Comparison of ENCODE assay signal across 8 cellular contexts in the genomic region with DNA sequence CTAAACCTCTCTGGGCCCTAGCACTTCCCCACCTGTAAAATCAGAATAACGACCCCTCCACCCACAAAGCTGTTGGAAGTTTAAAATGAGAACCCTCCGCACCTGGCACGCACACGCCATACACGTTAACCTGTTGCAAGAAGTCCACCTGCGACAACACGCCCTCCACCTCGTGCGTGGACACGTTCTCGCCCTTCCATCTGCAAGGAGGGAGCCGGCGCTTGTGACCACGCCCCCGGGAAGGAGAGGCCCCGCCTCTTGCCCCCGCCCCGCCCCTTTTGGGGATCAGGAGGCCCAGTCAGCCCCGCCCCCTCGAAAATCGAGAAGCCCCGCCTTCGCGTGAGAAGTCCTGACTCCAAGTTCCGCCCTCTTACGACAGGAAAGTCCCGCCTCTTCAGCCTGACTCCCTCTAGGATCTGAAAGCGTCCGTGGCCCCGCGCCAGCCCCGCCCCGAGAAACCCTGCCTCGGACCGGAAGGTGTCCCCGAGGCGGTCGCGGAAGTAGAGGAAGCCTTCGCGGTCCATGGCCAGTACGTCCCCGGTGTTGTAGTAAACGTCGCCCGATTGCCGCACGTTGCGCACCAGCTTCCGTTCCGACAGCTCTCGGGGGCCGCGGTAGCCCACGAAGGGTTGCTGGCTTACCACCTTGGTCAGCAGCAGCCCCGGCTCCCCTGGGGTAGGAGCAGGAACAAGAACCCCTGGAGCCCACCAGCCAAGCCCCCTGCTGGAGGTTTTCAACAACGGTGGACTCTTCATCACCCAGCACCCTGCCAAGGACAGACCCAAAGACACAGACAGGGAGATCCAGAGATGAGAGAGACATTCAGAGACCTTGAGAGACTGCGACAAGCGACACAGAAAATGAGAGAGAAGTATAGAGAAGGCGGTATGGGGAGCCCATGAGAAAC. TPM values are rescaled to one million over a fixed set of nuclear protein-coding genes. Genes with fewer than 3 reads are reported as not detected.
DNase-seq lines count a peak whose midpoint lies in the region; ATAC-seq and TF ChIP-seq lines count a peak whose summit lies in the region.

No MANE protein-coding gene starts in this region.

- H3K36me3 ChIP-seq in muscle layer of colon (ENCODE audit: insufficient read depth, low read length) = no peaks in the 10 kb centered on the region

- peak overlapping the region; percentile 68 for H3K27ac ChIP-seq in muscle layer of colon (ENCODE audit: low read depth, low read length)

- no peak for TF ChIP-seq EP300 in Ishikawa (IDR thresholded peaks at IDR 0.05; ENCODE audit: borderline replicate concordance)

- peak; percentile 95 for DNase-seq in DMS53 treated with DMSO at 0.1 percent for 48 hours (lab: John Stamatoyannopoulos, UW; ENCODE audit: unreplicated experiment)
- DNase-seq in OCI-M2 (lab: John Stamatoyannopoulos, UW; ENCODE audit: unreplicated experiment) = peak; percentile 93
- peak; percentile 96 for DNase-seq in activated T-cell treated with anti-CD3 and anti-CD28 coated beads, Interleukin-2, amount 50 U/mL, for 4 hours
- peak; percentile 78 to 90 for DNase-seq in stimulated activated CD8-positive, alpha-beta memory T cell treated with anti-CD3 and anti-CD28 coated beads, Interleukin-7, amount 100 ng/mL, for 1 hour (ENCODE audit: low read depth in 2 of 2)

- H3K4me3 Mint-ChIP-seq in activated T-cell treated with anti-CD3 and anti-CD28 coated beads, Interleukin-2, amount 50 U/mL, for 4 hours = peak overlapping the region; percentile 93

- no peaks in the 10 kb centered on the region for H3K27me3 Mint-ChIP-seq in activated T-cell treated with anti-CD3 and anti-CD28 coated beads, Interleukin-2, amount 50 U/mL, for 4 hours (ENCODE audit: low read depth)

- peak overlapping the region; percentile 75 to 90 for H3K4me3 ChIP-seq in muscle layer of colon (ENCODE audit: low read depth in 1 of 2, low read length in 2 of 2)

- no peak for TF ChIP-seq RAD21 in Ishikawa (IDR thresholded peaks at IDR 0.05; ENCODE audit: low read depth)

- H3K36me3 Mint-ChIP-seq in activated T-cell treated with anti-CD3 and anti-CD28 coated beads, Interleukin-2, amount 50 U/mL, for 4 hours (ENCODE audit: insufficient read depth) = peaks cover 1% of the 10 kb centered on the region

- H3K9me3 ChIP-seq in muscle layer of colon (ENCODE audit: low read length) = no peaks in the 10 kb centered on the region

- no peaks in the 10 kb centered on the region for H3K27me3 ChIP-seq in muscle layer of colon (ENCODE audit: control insufficient read depth in 1 of 2, insufficient read depth in 2 of 2, low read length in 2 of 2)

- H3K9ac ChIP-seq in muscle layer of colon (ENCODE audit: low read length) = peak overlapping the region; percentile 67

- H3K4me1 ChIP-seq in muscle layer of colon (ENCODE audit: insufficient read depth, low read length) = peaks cover 22% of the 10 kb centered on the region

- H3K9me3 Mint-ChIP-seq in activated T-cell treated with anti-CD3 and anti-CD28 coated beads, Interleukin-2, amount 50 U/mL, for 4 hours = peaks cover 16% of the 10 kb centered on the region

- peaks cover 19% of the 10 kb centered on the region for H3K4me1 Mint-ChIP-seq in activated T-cell treated with anti-CD3 and anti-CD28 coated beads, Interleukin-2, amount 50 U/mL, for 4 hours (ENCODE audit: low read depth)

- peak; percentile 81 for ATAC-seq in GM21576 (IDR thresholded peaks at IDR 0.05; ENCODE audit: unreplicated experiment)
- peak; percentile 98 for ATAC-seq in activated T-cell treated with anti-CD3 and anti-CD28 coated beads, Interleukin-2, amount 50 U/mL, for 4 hours
- peak; percentile 95 for ATAC-seq in esophagus mucosa

TF ChIP-seq in Ishikawa, 13 proteins besides CTCF, POLR2A, EP300 and RAD21:
- TF ChIP-seq TAF1 (IDR thresholded peaks at IDR 0.05; ENCODE audit: low read depth) (peak; percentile 72), FOXM1 (IDR thresholded peaks at IDR 0.05; ENCODE audit: borderline replicate concordance, low read depth) (no peak), EGR1 (IDR thresholded peaks at IDR 0.05) (no peak), CEBPB (IDR thresholded peaks at IDR 0.05) (0 out of 2 replicates have a peak, but pooled peaks have one; percentile 3), ZBTB7A (IDR thresholded peaks at IDR 0.05; ENCODE audit: low read depth) (peak; percentile 61; the same call in 1 of the 2 replicates), NFIC (IDR thresholded peaks at IDR 0.05) (peak; percentile 81), TCF12 (IDR thresholded peaks at IDR 0.05; ENCODE audit: low read depth) (peak; percentile 68), YY1 (IDR thresholded peaks at IDR 0.05; ENCODE audit: low read depth) (peak; percentile 81), USF1 (IDR thresholded peaks at IDR 0.05) (peak; percentile 61), CREB1 (IDR thresholded peaks at IDR 0.05; ENCODE audit: low read depth) (no peak; the same call in 1 of the 2 replicates), MAX (IDR thresholded peaks at IDR 0.05) (peak; percentile 94)

RNA-seq across cellular contexts. Expression of gene SLC27A5, which starts 12.5 kb away (rescaled TPM):
- total RNA-seq in activated T-cell treated with anti-CD3 and anti-CD28 coated beads, Interleukin-2, amount 50 U/mL, for 4 hours = 10 to 100 TPM; 12.6 to 19.8 (median 19.5) TPM
- total RNA-seq in esophagus mucosa = 6.4 TPM

RNA-seq across cellular contexts. Expression of gene ZBTB45, which starts 20.3 kb away (rescaled TPM):
- total RNA-seq in activated T-cell treated with anti-CD3 and anti-CD28 coated beads, Interleukin-2, amount 50 U/mL, for 4 hours = 10 to 100 TPM; 15.4 to 16.7 (median 16.1) TPM
- total RNA-seq in esophagus mucosa = 8.0 TPM

RNA-seq across cellular contexts. Expression of gene ZNF446, which starts 23.1 kb away (rescaled TPM):
- total RNA-seq in activated T-cell treated with anti-CD3 and anti-CD28 coated beads, Interleukin-2, amount 50 U/mL, for 4 hours = 1 to 10 TPM; 5.3 to 6.4 (median 6.0) TPM
- total RNA-seq in esophagus mucosa = 4.7 TPM

RNA-seq across cellular contexts. Expression of gene ZNF324, which starts 32.4 kb away (rescaled TPM):
- 10 to 100 TPM; 16.1 to 18.0 (median 16.4) TPM for total RNA-seq in activated T-cell treated with anti-CD3 and anti-CD28 coated beads, Interleukin-2, amount 50 U/mL, for 4 hours
- 9.2 TPM for total RNA-seq in esophagus mucosa

RNA-seq across cellular contexts. Expression of gene TRIM28, which starts 44.6 kb away (rescaled TPM):
- total RNA-seq in activated T-cell treated with anti-CD3 and anti-CD28 coated beads, Interleukin-2, amount 50 U/mL, for 4 hours = 100 to 1,000 TPM; 850 to 963 (median 920) TPM
- total RNA-seq in esophagus mucosa = 204 TPM

Comparison
In these comparisons a context has a peak if more than half of its experiments do, and no peak if none do; other contexts are left out.
1. Peak in every context shown above with its lines: DNase-seq, ATAC-seq, H3K4me3 ChIP-seq and H3K27ac ChIP-seq.